In genomic region chr12:94322346-94322745, GRCh38 we compare ENCODE assay signal across 14 cellular contexts.
DNase-seq lines count a peak whose midpoint lies in the region; ATAC-seq and TF ChIP-seq lines count a peak whose summit lies in the region.
"Had no signal": no experiment of that assay in that cellular context is flagged by ENCODE, and none has a peak within 500 bp of the region (broad histone marks: within the 10 kb centered on the region; RNA-seq: fewer than 3 reads in every experiment).

No MANE protein-coding gene starts in this region.

- DNase-seq in MV-4-11 (lab: John Stamatoyannopoulos, UW): peak; percentile 9
- peak; percentile 30 for DNase-seq in astrocyte of the hippocampus (ENCODE audit: low read depth, low spot score)
- peak; percentile 29 for DNase-seq in fibroblast of pulmonary artery (ENCODE audit: low read depth)
- no peak for DNase-seq in HuH-7.5 (ENCODE audit: low spot score)
- DNase-seq: AML-193; Caco-2; Calu3; CD4-positive, alpha-beta T cell; CD8-positive, alpha-beta T cell; DMS79 treated with DMSO at 0.1 percent for 48 hours; GF-D8 had no signal

- no peak for TF ChIP-seq CTCF in fibroblast of pulmonary artery (IDR thresholded peaks at IDR 0.05; ENCODE audit: low read length, missing control alignments)

- ATAC-seq in GM19452 (IDR thresholded peaks at IDR 0.05; ENCODE audit: unreplicated experiment) (no peak), HG03565 (IDR thresholded peaks at IDR 0.05; ENCODE audit: unreplicated experiment) (no peak)
- ATAC-seq: A549; CD8-positive, alpha-beta T cell had no signal

- no peak overlapping the region for H3K4me3 ChIP-seq in fibroblast of pulmonary artery (replicated peaks; ENCODE audit: low read depth, low read length)
- H3K4me3 ChIP-seq: A549 had no signal
